In the genomic region with DNA sequence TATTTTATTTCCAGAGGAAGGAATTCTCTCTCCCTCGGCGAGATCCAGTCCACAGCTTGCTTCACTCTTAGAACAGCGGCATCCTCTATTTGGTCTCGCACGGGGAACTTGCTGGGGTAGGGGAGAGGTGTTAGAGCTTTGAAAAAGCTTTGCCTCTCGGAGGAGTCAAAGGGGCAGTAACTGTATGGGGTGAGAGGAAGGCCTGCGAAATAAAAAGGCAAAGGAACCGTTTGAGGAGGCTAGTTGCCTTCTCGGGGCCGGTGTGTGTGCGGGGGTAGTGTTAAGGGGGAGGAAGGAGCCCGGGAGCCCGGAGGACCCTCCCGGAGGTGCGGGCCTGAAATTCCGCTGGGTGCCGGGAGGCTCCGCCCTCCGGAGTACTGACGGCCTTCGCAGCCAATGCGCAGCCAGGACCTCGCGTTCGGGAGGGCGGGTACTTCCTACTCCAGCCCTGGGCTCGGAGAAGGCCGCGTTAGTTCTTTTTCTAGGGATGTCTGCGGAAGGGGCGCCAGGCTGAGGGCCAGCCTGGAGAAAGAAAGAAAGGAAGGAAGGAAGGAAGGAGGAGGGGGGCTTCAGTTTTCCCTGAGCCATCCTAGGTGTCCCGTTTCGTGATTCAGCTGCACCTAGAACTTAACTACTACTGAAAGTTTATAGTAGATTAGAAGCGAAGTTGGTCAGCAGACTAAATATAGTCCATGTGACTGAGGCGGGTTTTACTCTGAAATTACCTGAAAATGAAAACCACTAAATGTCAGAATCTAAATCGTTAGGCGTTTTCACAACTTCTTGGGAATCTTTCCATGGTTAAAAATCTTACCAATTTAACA, we compare ENCODE assay signal across 1 cellular context.
A peak's percentile ranks its signal among the peaks of the same experiment; 100 is the strongest.
TF ChIP-seq lines count a peak whose summit lies in the region.

No MANE protein-coding gene starts in this region.

TF ChIP-seq in HEK293, 187 proteins besides CTCF, POLR2A, EP300 and RAD21 (continued from another document):
- TF ChIP-seq ZNF37A (tag by site-specific recombination; IDR thresholded peaks at IDR 0.05) (no peak), IKZF3 (tag by site-specific recombination; IDR thresholded peaks at IDR 0.05) (peak; percentile 81), ZNF292 (tag by site-specific recombination; IDR thresholded peaks at IDR 0.05; ENCODE audit: borderline replicate concordance, low read depth) (no peak), ZNF311 (tag by site-specific recombination; IDR thresholded peaks at IDR 0.05; ENCODE audit: borderline replicate concordance) (no peak), KLF1 (tag by site-specific recombination; IDR thresholded peaks at IDR 0.05) (peak; percentile 29; the same call in 1 of the 2 replicates), ZNF76 (tag by site-specific recombination; IDR thresholded peaks at IDR 0.05; ENCODE audit: borderline replicate concordance, low read depth) (no peak; the same call in 1 of the 2 replicates), ZNF121 (tag by site-specific recombination; IDR thresholded peaks at IDR 0.05) (no peak), ZNF10 (tag by site-specific recombination; IDR thresholded peaks at IDR 0.05) (no peak), ZNF510 (tag by site-specific recombination; IDR thresholded peaks at IDR 0.05; ENCODE audit: insufficient replicate concordance) (no peak), GLI2 (tag by site-specific recombination; IDR thresholded peaks at IDR 0.05; ENCODE audit: borderline replicate concordance, low read depth) (no peak)
- TF ChIP-seq, protein P1, sequence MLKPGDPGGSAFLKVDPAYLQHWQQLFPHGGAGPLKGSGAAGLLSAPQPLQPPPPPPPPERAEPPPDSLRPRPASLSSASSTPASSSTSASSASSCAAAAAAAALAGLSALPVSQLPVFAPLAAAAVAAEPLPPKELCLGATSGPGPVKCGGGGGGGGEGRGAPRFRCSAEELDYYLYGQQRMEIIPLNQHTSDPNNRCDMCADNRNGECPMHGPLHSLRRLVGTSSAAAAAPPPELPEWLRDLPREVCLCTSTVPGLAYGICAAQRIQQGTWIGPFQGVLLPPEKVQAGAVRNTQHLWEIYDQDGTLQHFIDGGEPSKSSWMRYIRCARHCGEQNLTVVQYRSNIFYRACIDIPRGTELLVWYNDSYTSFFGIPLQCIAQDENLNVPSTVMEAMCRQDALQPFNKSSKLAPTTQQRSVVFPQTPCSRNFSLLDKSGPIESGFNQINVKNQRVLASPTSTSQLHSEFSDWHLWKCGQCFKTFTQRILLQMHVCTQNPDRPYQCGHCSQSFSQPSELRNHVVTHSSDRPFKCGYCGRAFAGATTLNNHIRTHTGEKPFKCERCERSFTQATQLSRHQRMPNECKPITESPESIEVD (tag by site-specific recombination; IDR thresholded peaks at IDR 0.05), result no peak
